ENCODE assay signal across 30 cellular contexts in the genomic region with DNA sequence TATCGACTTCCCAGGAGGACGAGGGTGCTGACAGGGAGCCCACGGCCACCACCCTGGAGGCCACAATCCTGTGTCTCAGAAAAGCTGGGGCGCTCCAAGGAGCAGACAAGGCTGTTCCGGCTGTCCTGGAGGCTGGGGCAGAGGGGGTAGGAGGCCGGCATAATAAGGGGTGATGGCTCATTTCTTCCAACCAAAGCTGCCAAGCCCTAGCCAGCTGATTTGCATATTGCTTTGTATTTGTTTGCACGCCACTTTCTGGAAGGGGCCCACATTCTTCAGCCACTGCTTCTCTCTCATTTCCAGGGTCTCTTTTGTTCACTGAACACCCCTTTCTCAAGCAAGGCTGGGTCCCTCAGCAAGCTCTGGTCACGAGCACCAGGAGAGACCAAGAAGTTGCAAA. TPM values are rescaled to one million over a fixed set of nuclear protein-coding genes. Genes with fewer than 3 reads are reported as not detected.
"Had no signal": no experiment of that assay in that cellular context is flagged by ENCODE, and none has a peak within 500 bp of the region (broad histone marks: within the 10 kb centered on the region; RNA-seq: fewer than 3 reads in every experiment).

No MANE protein-coding gene starts in this region.

- DNase-seq: activated CD4-positive, alpha-beta T cell treated with anti-CD3 and anti-CD28 coated beads, Interleukin-2, amount 50 U/mL, for 4 hours; activated CD4-positive, CD25-positive, alpha-beta regulatory T cell treated with anti-CD3 and anti-CD28 coated beads, Interleukin-2, amount 50 U/mL, for 72 hours; activated naive CD4-positive, alpha-beta T cell; adrenal gland; colonic mucosa; dorsolateral prefrontal cortex; effector memory CD8-positive, alpha-beta T cell; glutamatergic neuron; immature natural killer cell; midbrain; natural killer cell; ovary; psoas muscle; spleen; stimulated activated CD4-positive, alpha-beta T cell treated with anti-CD3 and anti-CD28 coated beads, Interleukin-4, amount 100 ng/mL, for 1 hour; tibial artery; WERI-Rb-1 had no signal

- H2AFZ ChIP-seq: hepatocyte had no signal

- H3K9me3 ChIP-seq: adrenal gland, ascending aorta, colonic mucosa, ovary, psoas muscle had no signal

- ATAC-seq: effector memory CD8-positive, alpha-beta T cell; esophagus mucosa; left lobe of liver; natural killer cell; psoas muscle had no signal

- H3K27ac ChIP-seq: adrenal gland, ascending aorta, breast epithelium, colonic mucosa, hepatocyte, ovary, psoas muscle, right atrium auricular region, spleen, tibial artery, WERI-Rb-1 had no signal

- H3K36me3 ChIP-seq: adrenal gland, ascending aorta, breast epithelium, colonic mucosa, ovary, right atrium auricular region, tibial artery had no signal

- FAIRE-seq: endothelial cell of umbilical vein, frontal cortex, TTC549 had no signal

- H3K27me3 ChIP-seq: adrenal gland, ovary had no signal

- H3K4me1 Mint-ChIP-seq: central memory CD8-positive, alpha-beta T cell had no signal

- H3K27ac Mint-ChIP-seq: activated naive CD8-positive, alpha-beta T cell; activated T-helper 2 cell treated with anti-CD3 and anti-CD28 coated beads, Interferon-gamma antibody, Interleukin-2, Interleukin-4, amounts not matched to agents 10 μg/mL and 5 μg/mL and 100 μg/mL, durations not matched to agents 14 hours and 24 hours and 36 hours; effector memory CD8-positive, alpha-beta T cell; immature natural killer cell; natural killer cell had no signal

- H3K36me3 Mint-ChIP-seq: immature natural killer cell, natural killer cell had no signal

- H3K4me3 Mint-ChIP-seq: activated naive CD8-positive, alpha-beta T cell; central memory CD8-positive, alpha-beta T cell; effector memory CD8-positive, alpha-beta T cell; immature natural killer cell; natural killer cell; stimulated activated naive CD8-positive, alpha-beta T cell treated with anti-CD3 and anti-CD28 coated beads, Interleukin-15, Interleukin-2, amounts not matched to agents 100 ng/mL and 50 ng/mL, for 24 hours had no signal

- H3K4me1 ChIP-seq: adrenal gland, ascending aorta, breast epithelium, colonic mucosa, psoas muscle, tibial artery had no signal

- H3K4me3 ChIP-seq: adrenal gland, ascending aorta, breast epithelium, colonic mucosa, hepatocyte, ovary, psoas muscle, right atrium auricular region, spleen, tibial artery had no signal

- H3K4me2 ChIP-seq: hepatocyte had no signal

- H3K79me2 ChIP-seq: hepatocyte had no signal

RNA-seq across cellular contexts. Expression of a gene that starts 4.7 kb away (rescaled TPM):
- polyA plus RNA-seq: immature natural killer cell had no signal
